6 cellular contexts compared by ENCODE assay signal in the genomic region with DNA sequence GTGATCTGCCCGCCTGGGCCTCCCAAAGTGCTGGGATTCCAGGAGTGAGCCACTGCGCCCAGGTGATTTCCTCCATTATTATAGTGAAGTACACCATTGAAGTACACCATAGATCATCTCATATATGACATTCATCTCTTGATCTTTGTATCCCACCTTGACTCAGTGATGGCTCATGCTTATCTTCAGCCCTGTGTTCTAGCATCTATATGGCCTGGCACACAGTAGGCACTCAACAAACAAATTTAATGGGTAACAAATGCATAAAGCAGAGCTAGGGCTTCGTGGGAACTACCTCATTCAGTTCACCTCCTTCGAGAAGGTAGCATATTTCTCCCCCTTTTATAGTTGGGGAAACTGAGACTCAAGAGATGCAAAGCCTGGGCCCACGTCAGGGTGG. TPM values are rescaled to one million over a fixed set of nuclear protein-coding genes. Genes with fewer than 3 reads are reported as not detected.
DNase-seq lines count a peak whose midpoint lies in the region; TF ChIP-seq lines count a peak whose summit lies in the region.

No MANE protein-coding gene starts in this region.

- no peak for DNase-seq in activated CD4-positive, alpha-beta T cell treated with anti-CD3 and anti-CD28 coated beads, Interleukin-2, amount 10 ng/mL, durations not matched to agents 7 days and 5 days
- no peak for DNase-seq in activated CD4-positive, alpha-beta T cell treated with anti-CD3 and anti-CD28 coated beads for 1 hour
- DNase-seq in epithelial cell of proximal tubule (ENCODE audit: low read depth) (no peak), middle frontal gyrus (ENCODE audit: extremely low spot score, low spot score) (no peak), NOMO-1 (lab: John Stamatoyannopoulos, UW; ENCODE audit: unreplicated experiment in 2 of 2) (no peak)

- H3K27ac ChIP-seq in subcutaneous abdominal adipose tissue (ENCODE audit: low read depth, low read length) = peak overlapping the region; percentile 86

- H3K36me3 ChIP-seq in subcutaneous abdominal adipose tissue (ENCODE audit: control insufficient read depth in 5 of 5, insufficient read depth in 5 of 5, low read length in 5 of 5) = peaks cover 0 to 19% (median 6%) of the 10 kb centered on the region in 5 donors

- peaks cover 4 to 44% (median 33%) of the 10 kb centered on the region in 5 donors for H3K4me1 ChIP-seq in subcutaneous abdominal adipose tissue (ENCODE audit: control insufficient read depth in 5 of 5, insufficient read depth in 5 of 5, low read length in 5 of 5)

- POLR2A ChIA-PET in activated CD4-positive, alpha-beta T cell treated with anti-CD3 and anti-CD28 coated beads, Interleukin-2, amount 10 ng/mL, durations not matched to agents 7 days and 5 days (lab: Charles Lee) = interaction anchor here (1.1 kb wide), 1 partner anchor 186 kb away, joined by 3 read pairs; no protein-coding TSS in a partner anchor

- peak overlapping the region; percentile 70 for H3K4me3 Mint-ChIP-seq in activated CD4-positive, alpha-beta T cell treated with anti-CD3 and anti-CD28 coated beads, Interleukin-2, amount 10 ng/mL, durations not matched to agents 7 days and 5 days

- H3K9me3 ChIP-seq in subcutaneous abdominal adipose tissue (ENCODE audit: control insufficient read depth in 5 of 5, low read length in 5 of 5) = no peaks in the 10 kb centered on the region

- H3K27me3 ChIP-seq in subcutaneous abdominal adipose tissue (ENCODE audit: control insufficient read depth in 5 of 5, insufficient read depth in 4 of 5, low read length in 5 of 5) = no peaks in the 10 kb centered on the region

- H3K27me3 Mint-ChIP-seq in activated CD4-positive, alpha-beta T cell treated with anti-CD3 and anti-CD28 coated beads, Interleukin-2, amount 10 ng/mL, durations not matched to agents 7 days and 5 days = no peaks in the 10 kb centered on the region

- CTCF ChIA-PET in activated CD4-positive, alpha-beta T cell treated with anti-CD3 and anti-CD28 coated beads, Interleukin-2, amount 10 ng/mL, durations not matched to agents 7 days and 5 days (lab: Charles Lee) = interaction anchor here (0.8 to 14.5 kb wide), 8 partner anchors 21 to 143 kb away, joined by 3 to 177 read pairs (median 6); a partner anchor contains a TSS

- no peaks in the 10 kb centered on the region for H3K36me3 Mint-ChIP-seq in activated CD4-positive, alpha-beta T cell treated with anti-CD3 and anti-CD28 coated beads, Interleukin-2, amount 10 ng/mL, durations not matched to agents 7 days and 5 days (ENCODE audit: low read depth)

- H3K4me1 Mint-ChIP-seq in activated CD4-positive, alpha-beta T cell treated with anti-CD3 and anti-CD28 coated beads, Interleukin-2, amount 10 ng/mL, durations not matched to agents 7 days and 5 days = peaks cover 45% of the 10 kb centered on the region

- no peak overlapping the region for H3K27ac Mint-ChIP-seq in activated CD4-positive, alpha-beta T cell treated with anti-CD3 and anti-CD28 coated beads, Interleukin-2, amount 10 ng/mL, durations not matched to agents 7 days and 5 days

- H3K9me3 Mint-ChIP-seq in activated CD4-positive, alpha-beta T cell treated with anti-CD3 and anti-CD28 coated beads, Interleukin-2, amount 10 ng/mL, durations not matched to agents 7 days and 5 days = no peaks in the 10 kb centered on the region

- H3K4me3 ChIP-seq in epithelial cell of proximal tubule (ENCODE audit: low read depth, low read length) (peak overlapping the region; percentile 79), subcutaneous abdominal adipose tissue (ENCODE audit: low read depth in 1 of 5, low read length in 5 of 5) (peak overlapping the region; percentile 45 to 85 (median 76))

- H3K9ac ChIP-seq in subcutaneous abdominal adipose tissue (ENCODE audit: low read length in 5 of 5) = peak overlapping the region in 4 of 5 donors; percentile 8 to 77 (median 44)

- no peak for TF ChIP-seq CTCF in epithelial cell of proximal tubule (conservative IDR thresholded peaks at IDR 0.05; ENCODE audit: low read depth, low read length)

RNA-seq across cellular contexts. Expression of a gene that starts 1.0 kb away (rescaled TPM):
- total RNA-seq in activated CD4-positive, alpha-beta T cell treated with anti-CD3 and anti-CD28 coated beads, Interleukin-2, amount 10 ng/mL, durations not matched to agents 7 days and 5 days = 1 to 10 TPM; 8.0 to 8.2 TPM
- total RNA-seq in epithelial cell of proximal tubule = 12.2 and 17.4 TPM in 2 replicates

RNA-seq across cellular contexts. Expression of a gene that starts 1.0 kb away (rescaled TPM):
- 1 to 10 TPM; 3.8 to 4.8 TPM for total RNA-seq in activated CD4-positive, alpha-beta T cell treated with anti-CD3 and anti-CD28 coated beads, Interleukin-2, amount 10 ng/mL, durations not matched to agents 7 days and 5 days
- total RNA-seq in epithelial cell of proximal tubule = 4.7 and 5.9 TPM in 2 replicates

RNA-seq across cellular contexts. Expression of a gene that starts 4.8 kb away (rescaled TPM):
- 10 to 100 TPM; 11.6 to 13.0 TPM for total RNA-seq in activated CD4-positive, alpha-beta T cell treated with anti-CD3 and anti-CD28 coated beads, Interleukin-2, amount 10 ng/mL, durations not matched to agents 7 days and 5 days
- 13.3 and 15.9 TPM in 2 replicates for total RNA-seq in epithelial cell of proximal tubule

RNA-seq across cellular contexts. Expression of a gene that starts 5.5 kb away (rescaled TPM):
- total RNA-seq in activated CD4-positive, alpha-beta T cell treated with anti-CD3 and anti-CD28 coated beads, Interleukin-2, amount 10 ng/mL, durations not matched to agents 7 days and 5 days = 10 to 100 TPM; 38.0 to 41.8 TPM
- 71.6 and 73.2 TPM in 2 replicates for total RNA-seq in epithelial cell of proximal tubule

RNA-seq across cellular contexts. Expression of a gene that starts 20.7 kb away (rescaled TPM):
- total RNA-seq in activated CD4-positive, alpha-beta T cell treated with anti-CD3 and anti-CD28 coated beads, Interleukin-2, amount 10 ng/mL, durations not matched to agents 7 days and 5 days = 100 to 1,000 TPM; 203 to 226 TPM
- total RNA-seq in epithelial cell of proximal tubule = 1.3 and 2.7 TPM in 2 replicates
